ENCODE assay signal across 21 cellular contexts in genomic region chr9:3954228-3954949, GRCh38.
DNase-seq lines count a peak whose midpoint lies in the region; ATAC-seq, FAIRE-seq and TF ChIP-seq lines count a peak whose summit lies in the region.
"Had no signal": no experiment of that assay in that cellular context is flagged by ENCODE, and none has a peak within 500 bp of the region (broad histone marks: within the 10 kb centered on the region; RNA-seq: fewer than 3 reads in every experiment).

No MANE protein-coding gene starts in this region.

- H3K4me1 ChIP-seq in HAP-1 = peaks cover 78% of the 10 kb centered on the region
- peaks cover 30% of the 10 kb centered on the region for H3K4me1 ChIP-seq in astrocyte (ENCODE audit: insufficient read depth, low read length)
- peaks cover 40% of the 10 kb centered on the region for H3K4me1 ChIP-seq in vagina
- H3K4me1 ChIP-seq: BE2C had no signal

- H3K27ac ChIP-seq in astrocyte (ENCODE audit: low read depth, low read length) (peak overlapping the region; percentile 34), vagina (peak overlapping the region; percentile 6)
- H3K27ac ChIP-seq: cardiac muscle cell, esophagus squamous epithelium had no signal

- peak; percentile 17 for FAIRE-seq in astrocyte (lab: Jason Lieb, UNC)
- FAIRE-seq: GM18507, K562, TTC549 had no signal

- in situ Hi-C loops in HAP-1 (cut with MboI; ENCODE audit: low sequenced_read_pairs) = no loop called here

- no peak for TF ChIP-seq POLR2A in vagina (IDR thresholded peaks at IDR 0.05)

- no peaks in the 10 kb centered on the region for H3K36me3 ChIP-seq in HAP-1 (replicated peaks)
- H3K36me3 ChIP-seq in astrocyte (ENCODE audit: insufficient read depth, low read length) = no peaks in the 10 kb centered on the region
- H3K36me3 ChIP-seq in vagina = no peaks in the 10 kb centered on the region
- H3K36me3 ChIP-seq: BE2C, cardiac muscle cell, esophagus squamous epithelium had no signal

- DNase-seq in HAP-1 (ENCODE audit: low spot score in 2 of 2) = peak; percentile 51 to 99
- no peak for DNase-seq in astrocyte (ENCODE audit: low read depth)
- DNase-seq in fibroblast of gingiva (ENCODE audit: low read depth) = peak; percentile 27
- DNase-seq in vagina (ENCODE audit: extremely low spot score in 2 of 2) = no peak
- no peak for DNase-seq in T1000 (lab: John Stamatoyannopoulos, UW)
- DNase-seq in NCI-H2171 (lab: John Stamatoyannopoulos, UW) = no peak
- DNase-seq: activated CD4-positive, alpha-beta T cell treated with anti-CD3 and anti-CD28 coated beads, Interleukin-2, amount 10 ng/mL, durations not matched to agents 24 days and 14 days; BE2C; effector CD8-positive, alpha-beta T cell; esophagus squamous epithelium; naive thymus-derived CD8-positive, alpha-beta T cell; NCI-H1694; NCI-H748 treated with DMSO at 0.1 percent for 48 hours; stimulated activated naive B cell treated with anti-CD40 and anti-IgM and Interleukin-4, amounts not matched to agents 10 μg/mL and 1 μg/mL and 100 μg/mL, for 72 hours; SW 1271 had no signal

- H3K4me2 ChIP-seq in astrocyte (ENCODE audit: low read length) = peak overlapping the region; percentile 44

- H2AFZ ChIP-seq in astrocyte (ENCODE audit: low read depth, low read length) = no peak overlapping the region

- no peaks in the 10 kb centered on the region for H3K9me3 ChIP-seq in HAP-1
- H3K9me3 ChIP-seq in astrocyte (ENCODE audit: insufficient read depth, low read depth, low read length) = no peaks in the 10 kb centered on the region
- H3K9me3 ChIP-seq in vagina = no peaks in the 10 kb centered on the region
- H3K9me3 ChIP-seq: BE2C, esophagus squamous epithelium had no signal

- H3K4me3 ChIP-seq in HAP-1 (no peak overlapping the region), astrocyte (ENCODE audit: insufficient read depth, low read depth, low read length) (no peak overlapping the region), vagina (no peak overlapping the region)
- H3K4me3 ChIP-seq: cardiac muscle cell, esophagus squamous epithelium, K562 had no signal

- H3K79me2 ChIP-seq in astrocyte (ENCODE audit: insufficient read depth, low read length) = peaks cover 41% of the 10 kb centered on the region

- no peak for TF ChIP-seq CTCF in astrocyte (IDR thresholded peaks at IDR 0.05; ENCODE audit: insufficient read depth, low read depth, low read length)
- TF ChIP-seq CTCF in vagina (IDR thresholded peaks at IDR 0.05) = no peak

- intact Hi-C loops in vagina (cut with DNase I) = no loop called here

- no peaks in the 10 kb centered on the region for H3K9me3 Mint-ChIP-seq in astrocyte (ENCODE audit: unreplicated experiment)
- H3K9me3 Mint-ChIP-seq: activated T-helper 17 cell treated with anti-CD3 and anti-CD28 coated beads, Interleukin-2, amount 50 U/mL, for 72 hours; naive thymus-derived CD8-positive, alpha-beta T cell had no signal

- no peak for ATAC-seq in GM18873 (IDR thresholded peaks at IDR 0.05; ENCODE audit: low FRiP score, unreplicated experiment)
- ATAC-seq: activated T-helper 17 cell treated with anti-CD3 and anti-CD28 coated beads, Interleukin-2, amount 50 U/mL, for 72 hours; K562; naive thymus-derived CD8-positive, alpha-beta T cell; stimulated activated naive B cell treated with anti-CD40 and anti-IgM and Interleukin-4, amounts not matched to agents 10 μg/mL and 1 μg/mL and 100 μg/mL, for 72 hours had no signal

- H3K27ac Mint-ChIP-seq in astrocyte (ENCODE audit: unreplicated experiment) = peak overlapping the region; percentile 29
- H3K27ac Mint-ChIP-seq: activated CD4-positive, alpha-beta T cell treated with anti-CD3 and anti-CD28 coated beads, Interleukin-2, amount 10 ng/mL, durations not matched to agents 24 days and 14 days; activated T-helper 17 cell treated with anti-CD3 and anti-CD28 coated beads, Interleukin-2, amount 50 U/mL, for 72 hours; naive thymus-derived CD8-positive, alpha-beta T cell; stimulated activated naive B cell treated with anti-CD40 and anti-IgM and Interleukin-4, amounts not matched to agents 10 μg/mL and 1 μg/mL and 100 μg/mL, for 72 hours had no signal

- H3K36me3 Mint-ChIP-seq in astrocyte (ENCODE audit: low read depth, unreplicated experiment) = peaks cover 8% of the 10 kb centered on the region
- H3K36me3 Mint-ChIP-seq: naive thymus-derived CD8-positive, alpha-beta T cell; stimulated activated naive B cell treated with anti-CD40 and anti-IgM and Interleukin-4, amounts not matched to agents 10 μg/mL and 1 μg/mL and 100 μg/mL, for 72 hours had no signal

- no peaks in the 10 kb centered on the region for H3K27me3 Mint-ChIP-seq in astrocyte (ENCODE audit: low read depth, unreplicated experiment)
- H3K27me3 Mint-ChIP-seq: activated CD4-positive, alpha-beta T cell treated with anti-CD3 and anti-CD28 coated beads, Interleukin-2, amount 10 ng/mL, durations not matched to agents 24 days and 14 days; stimulated activated naive B cell treated with anti-CD40 and anti-IgM and Interleukin-4, amounts not matched to agents 10 μg/mL and 1 μg/mL and 100 μg/mL, for 72 hours had no signal

- no peaks in the 10 kb centered on the region for H4K20me1 ChIP-seq in astrocyte (ENCODE audit: insufficient read depth, low read length)

- H3K27me3 ChIP-seq in HAP-1 (ENCODE audit: low read depth) (no peaks in the 10 kb centered on the region), astrocyte (ENCODE audit: insufficient read depth, low read length) (no peaks in the 10 kb centered on the region), vagina (no peaks in the 10 kb centered on the region)
- H3K27me3 ChIP-seq: BE2C, cardiac muscle cell, esophagus squamous epithelium had no signal

- H3K4me1 Mint-ChIP-seq in astrocyte (ENCODE audit: low read depth, unreplicated experiment) = peaks cover 26% of the 10 kb centered on the region
- H3K4me1 Mint-ChIP-seq: activated CD4-positive, alpha-beta T cell treated with anti-CD3 and anti-CD28 coated beads, Interleukin-2, amount 10 ng/mL, durations not matched to agents 24 days and 14 days; activated T-helper 17 cell treated with anti-CD3 and anti-CD28 coated beads, Interleukin-2, amount 50 U/mL, for 72 hours; naive thymus-derived CD8-positive, alpha-beta T cell; stimulated activated naive B cell treated with anti-CD40 and anti-IgM and Interleukin-4, amounts not matched to agents 10 μg/mL and 1 μg/mL and 100 μg/mL, for 72 hours had no signal

- no peak overlapping the region for H3K4me3 Mint-ChIP-seq in astrocyte (ENCODE audit: unreplicated experiment)
- H3K4me3 Mint-ChIP-seq: activated CD4-positive, alpha-beta T cell treated with anti-CD3 and anti-CD28 coated beads, Interleukin-2, amount 10 ng/mL, durations not matched to agents 24 days and 14 days; activated T-helper 17 cell treated with anti-CD3 and anti-CD28 coated beads, Interleukin-2, amount 50 U/mL, for 72 hours; naive thymus-derived CD8-positive, alpha-beta T cell; stimulated activated naive B cell treated with anti-CD40 and anti-IgM and Interleukin-4, amounts not matched to agents 10 μg/mL and 1 μg/mL and 100 μg/mL, for 72 hours had no signal

- H3K9ac ChIP-seq in astrocyte (ENCODE audit: low read length) = no peak overlapping the region

Comparison
In these comparisons a context has a peak if more than half of its experiments do, and no peak if none do; other contexts are left out.
1. DNase-seq: peak in HAP-1 (2 of 2) and fibroblast of gingiva (single experiment); none in astrocyte (single experiment), vagina (0 of 2), T1000 (single experiment) and NCI-H2171 (single experiment).